In genomic region chr11:46642627-46643335, GRCh38 we compare ENCODE assay signal across 16 cellular contexts. TPM values are rescaled to one million over a fixed set of nuclear protein-coding genes. Genes with fewer than 3 reads are reported as not detected.
A peak's percentile ranks its signal among the peaks of the same experiment; 100 is the strongest.
DNase-seq lines count a peak whose midpoint lies in the region; ATAC-seq and TF ChIP-seq lines count a peak whose summit lies in the region.
"Had no signal": no experiment of that assay in that cellular context is flagged by ENCODE, and none has a peak within 500 bp of the region (broad histone marks: within the 10 kb centered on the region; RNA-seq: fewer than 3 reads in every experiment).

No MANE protein-coding gene starts in this region.

- H3K27me3 Mint-ChIP-seq in T-helper 17 cell = no peaks in the 10 kb centered on the region

- POLR2A ChIA-PET in OCI-LY7 (lab: Charles Lee) = interaction anchor here (0.6 to 0.9 kb wide), 4 partner anchors 31 to 165 kb away, joined by 3 to 4 read pairs (median 3); no protein-coding TSS in a partner anchor

- H3K4me3 ChIP-seq in heart left ventricle (no peak overlapping the region), testis (no peak overlapping the region), OCI-LY7 (ENCODE audit: low read depth, low read length, poor library complexity, severe bottlenecking) (no peak overlapping the region)
- H3K4me3 ChIP-seq: GM23248, Peyer's patch had no signal

- H3K4me3 Mint-ChIP-seq in T-helper 17 cell = no peak overlapping the region

- no peaks in the 10 kb centered on the region for H4K20me1 ChIP-seq in OCI-LY7 (ENCODE audit: insufficient read depth, low read length)

- intact Hi-C loops in Right ventricle myocardium inferior (cut with DNase I) = no loop called here
- intact Hi-C loops in heart left ventricle (cut with DNase I) = no loop called here
- intact Hi-C loops in testis (cut with DNase I; ENCODE audit: low total_unique reads) = no loop called here
- intact Hi-C loops in OCI-LY7 (cut with micrococcal nuclease; ENCODE audit: unreplicated experiment) = no loop called here

- TF ChIP-seq CTCF in heart left ventricle (IDR thresholded peaks at IDR 0.05) (no peak), testis (IDR thresholded peaks at IDR 0.05) (no peak), OCI-LY7 (conservative IDR thresholded peaks at IDR 0.05; ENCODE audit: low read length) (no peak)

- H3K27ac ChIP-seq in heart left ventricle = no peak overlapping the region
- H3K27ac ChIP-seq in testis = no peak overlapping the region
- no peak overlapping the region for H3K27ac ChIP-seq in OCI-LY7 (ENCODE audit: low read depth, low read length, poor library complexity, severe bottlenecking)
- H3K27ac ChIP-seq: GM23248, Peyer's patch had no signal

- H3K36me3 Mint-ChIP-seq in T-helper 17 cell (ENCODE audit: low read depth) = peaks cover 8% of the 10 kb centered on the region

- H3K27me3 ChIP-seq in heart left ventricle (no peaks in the 10 kb centered on the region), testis (no peaks in the 10 kb centered on the region)
- H3K27me3 ChIP-seq: Peyer's patch had no signal

- H3K9me3 ChIP-seq in heart left ventricle (no peaks in the 10 kb centered on the region), T-helper 17 cell (ENCODE audit: control insufficient read depth, low read length, poor library complexity, severe bottlenecking) (no peaks in the 10 kb centered on the region), testis (no peaks in the 10 kb centered on the region), OCI-LY7 (ENCODE audit: low read length) (peaks cover 5% of the 10 kb centered on the region; the same call in 1 of the 2 replicates)
- H3K9me3 ChIP-seq: Peyer's patch had no signal

- TF ChIP-seq POLR2A in heart left ventricle (IDR thresholded peaks at IDR 0.05) = no peak
- TF ChIP-seq POLR2A in testis (IDR thresholded peaks at IDR 0.05) = no peak

- no peaks in the 10 kb centered on the region for H3K9me2 ChIP-seq in OCI-LY7 (ENCODE audit: insufficient read depth, low read length)

- no peaks in the 10 kb centered on the region for H3K79me2 ChIP-seq in OCI-LY7 (ENCODE audit: insufficient read depth, low read depth, low read length)

- no peak overlapping the region for H3K4me2 ChIP-seq in OCI-LY7 (ENCODE audit: low read length)

- BruUV-seq in OCI-LY7 (replicated peaks; lab: Mats Ljungman, UMichigan) = no TSS peak

- DNase-seq in Right ventricle myocardium inferior (ENCODE audit: missing footprints) (no peak), heart left ventricle (no peak), T-helper 17 cell (no peak), dedifferentiated amniotic fluid mesenchymal stem cell (ENCODE audit: extremely low spot score) (peak; percentile 12), testis (peak; percentile 44), OCI-LY7 (ENCODE audit: low spot score) (no peak), NCI-H345 treated with DMSO at 0.1 percent for 48 hours (lab: John Stamatoyannopoulos, UW; ENCODE audit: unreplicated experiment) (no peak)
- DNase-seq: C1 segment of cervical spinal cord, COR-L47, GM23248, NCI-H1105 treated with DMSO at 0.1 percent for 48 hours, NCI-H187 treated with DMSO at 0.1 percent for 48 hours, NCI-H510A, Peyer's patch, SHP77 treated with DMSO at 0.1 percent for 48 hours had no signal

- ATAC-seq in Right ventricle myocardium inferior = peak; percentile 9
- no peak for ATAC-seq in heart left ventricle
- ATAC-seq in T-helper 17 cell = no peak
- no peak for ATAC-seq in GM21528 (IDR thresholded peaks at IDR 0.05; ENCODE audit: low FRiP score, unreplicated experiment)

- H3K4me1 ChIP-seq in heart left ventricle = peaks cover 0 to 3% (median 0%) of the 10 kb centered on the region in 12 donors
- peaks cover under 1% of the 10 kb centered on the region for H3K4me1 ChIP-seq in testis
- no peaks in the 10 kb centered on the region for H3K4me1 ChIP-seq in OCI-LY7 (ENCODE audit: insufficient read depth, low read length, poor library complexity, severe bottlenecking)

- H3K27ac Mint-ChIP-seq in T-helper 17 cell = peak overlapping the region; percentile 65

- H2AFZ ChIP-seq in OCI-LY7 (ENCODE audit: low read length) = no peak overlapping the region
- H2AFZ ChIP-seq: GM23248 had no signal

- CTCF ChIA-PET in OCI-LY7 (lab: Charles Lee; ENCODE audit: unreplicated experiment) = interaction anchor here (0.6 kb wide), 1 partner anchor 24 kb away, joined by 3 read pairs; no protein-coding TSS in a partner anchor

- H3K36me3 ChIP-seq in heart left ventricle (peaks cover 2 to 73% (median 62%) of the 10 kb centered on the region in 9 donors), testis (ENCODE audit: low read depth, missing control alignments) (no peaks in the 10 kb centered on the region), OCI-LY7 (ENCODE audit: insufficient read depth, low read length) (peaks cover 62% of the 10 kb centered on the region)

- peaks cover 14% of the 10 kb centered on the region for H3K4me1 Mint-ChIP-seq in T-helper 17 cell

- WGBS in heart left ventricle, 4 donors = 90 to 95% (median 92%) methylated on average over 8 of the region's 8 CpGs
- WGBS in testis, 2 donors = 65 to 81% methylated on average over 8 of the region's 8 CpGs

RNA-seq across cellular contexts. Expression of gene ATG13, which starts 25.4 kb away (rescaled TPM):
- total RNA-seq in Right ventricle myocardium inferior (39.4 TPM), heart left ventricle (10 to 100 TPM; 38.8 to 74.8 (median 48.7) TPM), T-helper 17 cell (100 to 1,000 TPM; 110 to 129 TPM), testis (100 to 1,000 TPM; 176 to 203 TPM), OCI-LY7 (2022) (46.4 and 68.6 TPM in 2 replicates)
- polyA plus RNA-seq in heart left ventricle (10 to 100 TPM; 26.7 to 50.7 TPM), testis (ENCODE audit: insufficient read depth, low read depth, low replicate concordance) (224 TPM)
- 53.2 and 60.6 TPM in 2 replicates for total RNA-seq in OCI-LY7 (2014; rRNA removed; shearing (Covaris generic))

RNA-seq across cellular contexts. Expression of gene HARBI1, which starts 25.8 kb away (rescaled TPM):
- total RNA-seq in Right ventricle myocardium inferior (3.5 TPM), heart left ventricle (1 to 10 TPM; 2.5 to 4.5 (median 3.5) TPM), T-helper 17 cell (10 to 100 TPM; 17.2 to 17.4 TPM), testis (10 to 100 TPM; 12.9 to 14.3 TPM), OCI-LY7 (2022) (7.1 and 8.4 TPM in 2 replicates)
- polyA plus RNA-seq in heart left ventricle (1 to 10 TPM; 2.1 to 3.8 TPM), testis (ENCODE audit: insufficient read depth, low read depth, low replicate concordance) (25.2 TPM)
- 4.8 and 5.2 TPM in 2 replicates for total RNA-seq in OCI-LY7 (2014; rRNA removed; shearing (Covaris generic))

RNA-seq across cellular contexts. Expression of gene AMBRA1, which starts 49.0 kb away (rescaled TPM):
- total RNA-seq in Right ventricle myocardium inferior = 14.8 TPM
- total RNA-seq in heart left ventricle = 10 to 100 TPM; 13.3 to 23.5 (median 16.7) TPM
- 10 to 100 TPM in 1 of 2 donors, 1 to 10 TPM in 1; 5.6 to 11.0 TPM for polyA plus RNA-seq in heart left ventricle
- total RNA-seq in T-helper 17 cell = 10 to 100 TPM; 47.3 to 52.2 TPM
- total RNA-seq in testis = 10 to 100 TPM; 55.6 to 68.3 TPM
- polyA plus RNA-seq in testis (ENCODE audit: insufficient read depth, low read depth, low replicate concordance) = 28.0 TPM
- 21.8 and 24.6 TPM in 2 replicates for total RNA-seq in OCI-LY7 (2014; rRNA removed; shearing (Covaris generic))
- 30.7 and 35.2 TPM in 2 replicates for total RNA-seq in OCI-LY7 (2022)

RNA-seq across cellular contexts. Expression of gene ARHGAP1, which starts 57.6 kb away (rescaled TPM):
- total RNA-seq in Right ventricle myocardium inferior (68.4 TPM), heart left ventricle (100 to 1,000 TPM in 4 of 9 donors, 10 to 100 TPM in 5; 57.5 to 309 (median 78.9) TPM), T-helper 17 cell (10 to 100 TPM; 58.0 to 65.9 TPM), testis (10 to 100 TPM; 50.2 to 68.9 TPM), OCI-LY7 (2022) (42.6 and 43.3 TPM in 2 replicates)
- polyA plus RNA-seq in heart left ventricle (10 to 100 TPM; 38.8 to 58.0 TPM), testis (ENCODE audit: insufficient read depth, low read depth, low replicate concordance) (39.7 TPM)
- total RNA-seq in OCI-LY7 (2014; rRNA removed; shearing (Covaris generic)) = 14.1 and 16.3 TPM in 2 replicates

RNA-seq across cellular contexts. Expression of gene ZNF408, which starts 58.0 kb away (rescaled TPM):
- total RNA-seq in Right ventricle myocardium inferior = 6.0 TPM
- total RNA-seq in heart left ventricle = 1 to 10 TPM; 5.3 to 10.0 (median 7.1) TPM
- 1 to 10 TPM; 5.6 to 8.5 TPM for polyA plus RNA-seq in heart left ventricle
- total RNA-seq in T-helper 17 cell = 10 to 100 TPM; 11.0 to 14.7 TPM
- total RNA-seq in testis = 10 to 100 TPM; 18.3 to 27.4 TPM
- polyA plus RNA-seq in testis (ENCODE audit: insufficient read depth, low read depth, low replicate concordance) = 11.7 TPM
- 7.2 and 15.2 TPM in 2 replicates for total RNA-seq in OCI-LY7 (2014; rRNA removed; shearing (Covaris generic))
- 13.8 and 15.7 TPM in 2 replicates for total RNA-seq in OCI-LY7 (2022)

Comparison
In these comparisons a context has a peak if more than half of its experiments do, and no peak if none do; other contexts are left out.
1. DNase-seq: peak in dedifferentiated amniotic fluid mesenchymal stem cell (single experiment) and testis (single experiment); none in Right ventricle myocardium inferior (single experiment), heart left ventricle (0 of 5), T-helper 17 cell (0 of 3), OCI-LY7 (single experiment) and NCI-H345 treated with DMSO at 0.1 percent for 48 hours (single experiment).